1 cellular context compared by ENCODE assay signal in the genomic region with DNA sequence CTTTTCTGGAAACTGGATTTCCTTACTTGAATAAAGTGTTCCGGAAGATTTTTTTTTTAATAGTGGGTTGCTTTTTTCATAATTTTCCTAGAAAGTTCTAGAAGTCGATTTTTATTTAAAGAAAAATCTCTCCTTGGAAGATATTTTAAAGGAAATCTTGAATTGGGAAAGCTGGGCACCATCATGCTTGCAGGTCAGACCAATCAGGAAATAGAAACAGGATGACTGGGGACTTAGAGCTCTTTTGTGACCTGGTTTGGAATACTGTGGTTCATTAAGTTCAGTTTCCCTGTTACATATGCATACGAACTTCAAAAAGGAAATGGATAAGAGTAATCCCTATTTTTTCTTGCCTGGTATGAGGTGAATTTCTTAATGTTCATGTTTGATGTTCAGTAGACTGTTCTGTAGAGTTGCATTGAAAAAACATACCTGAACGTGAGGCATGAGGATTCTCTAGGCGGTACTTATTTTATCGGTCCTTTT.
A peak's percentile ranks its signal among the peaks of the same experiment; 100 is the strongest.
TF ChIP-seq lines count a peak whose summit lies in the region.

No MANE protein-coding gene starts in this region.

TF ChIP-seq in H1, 55 proteins besides CTCF, POLR2A, EP300 and RAD21:
- peak; percentile 28 for TF ChIP-seq CHD7 (IDR thresholded peaks at IDR 0.05; ENCODE audit: insufficient replicate concordance, low read length)
- TF ChIP-seq KDM4A (IDR thresholded peaks at IDR 0.05; ENCODE audit: low read depth, low read length, severe bottlenecking), result no peak
